ENCODE assay signal across 12 cellular contexts in genomic region chr13:75749407-75749806, GRCh38.
DNase-seq lines count a peak whose midpoint lies in the region; ATAC-seq and TF ChIP-seq lines count a peak whose summit lies in the region.
"Had no signal": no experiment of that assay in that cellular context is flagged by ENCODE, and none has a peak within 500 bp of the region (broad histone marks: within the 10 kb centered on the region; RNA-seq: fewer than 3 reads in every experiment).

No MANE protein-coding gene starts in this region.

- TF ChIP-seq RAD21 in IMR-90 (IDR thresholded peaks at IDR 0.05; ENCODE audit: low read length) = no peak

- no peak overlapping the region for H3K56ac ChIP-seq in IMR-90 (ENCODE audit: extremely low read depth, insufficient read depth, low read length)

- BruUV-seq in A673 (replicated peaks; lab: Mats Ljungman, UMichigan) = no TSS peak
- no TSS peak for BruUV-seq in IMR-90 (replicated peaks; lab: Mats Ljungman, UMichigan)

- DNase-seq in A673 (ENCODE audit: low spot score) (peak; percentile 45), IMR-90 (peak; percentile 47), left ventricle myocardium superior (no peak), GM19240 (ENCODE audit: insufficient read length, low spot score) (no peak), nucleus accumbens (lab: John Stamatoyannopoulos, UW) (no peak)
- DNase-seq: activated CD4-positive, alpha-beta T cell treated with anti-CD3 and anti-CD28 coated beads for 36 hours; activated naive CD4-positive, alpha-beta T cell treated with Interleukin-2 at 50 U/mL for 16 hours; CD4-positive, alpha-beta T cell; Karpas-422 had no signal

- peak overlapping the region; percentile 79 for H3K18ac ChIP-seq in IMR-90 (ENCODE audit: low read depth, low read length)

- H3K9ac ChIP-seq in IMR-90 (ENCODE audit: low read depth, low read length) = peak overlapping the region; percentile 5; the same call in 1 of the 2 replicates

- H3K23ac ChIP-seq in IMR-90 (ENCODE audit: low read depth, low read length) = peak overlapping the region; percentile 62

- peaks cover 7% of the 10 kb centered on the region for H3K4me1 ChIP-seq in A673 (ENCODE audit: insufficient read depth, low read length, poor library complexity, severe bottlenecking)
- peaks cover 4% of the 10 kb centered on the region for H3K4me1 ChIP-seq in IMR-90 (ENCODE audit: control insufficient read depth, insufficient read depth, low read length)

- dilution Hi-C loops in IMR-90 (cut with HindIII; ENCODE audit: low sequenced_read_pairs, unreplicated experiment) = no loop called here

- H2BK15ac ChIP-seq in IMR-90 (ENCODE audit: low read depth, low read length) = no peak overlapping the region

- 14% methylated on average over 1 of the region's 4 CpGs; no CpG with 5 or more reads in 1 of the 2 experiments for WGBS in IMR-90 (ENCODE audit: extremely low coverage in 2 of 2, insufficient read length in 1 of 2), 2 experiments

- ATAC-seq in IMR-90 (ENCODE audit: low read depth) (peak; percentile 58), SK-N-SH treated with all-trans-retinoic acid at 6 μM for 48 hours (peak; percentile 82), left ventricle myocardium superior (peak; percentile 73), HG03469 (IDR thresholded peaks at IDR 0.05; ENCODE audit: unreplicated experiment) (no peak), HG03354 (IDR thresholded peaks at IDR 0.05; ENCODE audit: poor library complexity, severe bottlenecking, unreplicated experiment) (no peak)
- ATAC-seq: activated CD4-positive, alpha-beta T cell treated with anti-CD3 and anti-CD28 coated beads for 36 hours had no signal

- H2BK5ac ChIP-seq in IMR-90 (ENCODE audit: low read depth, low read length, poor library complexity, severe bottlenecking) = peak overlapping the region; percentile 65

- POLR2A ChIA-PET in A673 (lab: Charles Lee; ENCODE audit: low non-redundant PET) (no interaction called here), IMR-90 (lab: Charles Lee; ENCODE audit: unreplicated experiment) (no interaction called here)

- H3K14ac ChIP-seq in IMR-90 (replicated peaks; ENCODE audit: low read depth, low read length) = no peak overlapping the region; the same call in 1 of the 2 replicates

- peak overlapping the region; percentile 61 for H3K4ac ChIP-seq in IMR-90 (ENCODE audit: low read depth, low read length)

- peaks cover 38 to 84% of the 10 kb centered on the region in 2 experiments; a peak in 3 of 4 replicates for H3K79me1 ChIP-seq in IMR-90 (ENCODE audit: low read depth in 1 of 2, low read length in 2 of 2)

- peak overlapping the region; percentile 10; the same call in 1 of the 2 replicates for H2AK5ac ChIP-seq in IMR-90 (ENCODE audit: low read depth, low read length)

- TF ChIP-seq CTCF in A673 (conservative IDR thresholded peaks at IDR 0.05; ENCODE audit: low read depth, low read length) (no peak), IMR-90 (conservative IDR thresholded peaks at IDR 0.05; ENCODE audit: low read depth, low read length) (no peak)

- H3K27me3 ChIP-seq in A673 (replicated peaks; ENCODE audit: insufficient read depth, low read depth, low read length, poor library complexity) (no peaks in the 10 kb centered on the region), IMR-90 (ENCODE audit: control insufficient read depth, insufficient read depth, low read length) (no peaks in the 10 kb centered on the region)

- 0 out of 2 replicates have a peak overlapping the region, but pooled peaks have one; percentile 31 for H2BK20ac ChIP-seq in IMR-90 (ENCODE audit: low read depth, low read length)

- H4K20me1 ChIP-seq in IMR-90 (ENCODE audit: insufficient read depth, low read length) = peaks cover 80% of the 10 kb centered on the region; the same call in 1 of the 2 replicates

- in situ Hi-C loops in IMR-90 (cut with MboI; ENCODE audit: low sequenced_read_pairs) = no loop called here

- no peak for TF ChIP-seq POLR2A in IMR-90 (IDR thresholded peaks at IDR 0.05; ENCODE audit: low read depth, low read length)

- H4K8ac ChIP-seq in IMR-90 (ENCODE audit: low read depth in 2 of 2, low read length in 2 of 2) = peak overlapping the region in 1 of 2 experiments; percentile 44; a peak in 1 of 4 replicates

- H3K4me3 ChIP-seq in A673 (ENCODE audit: low read depth, low read length, poor library complexity, severe bottlenecking) (no peak overlapping the region), IMR-90 (ENCODE audit: insufficient read depth, low read depth, low read length) (no peak overlapping the region)

- peak overlapping the region; percentile 52; the same call in 1 of the 2 replicates for H2BK120ac ChIP-seq in IMR-90 (ENCODE audit: low read depth, low read length)

- intact Hi-C loops in A673 (cut with micrococcal nuclease; ENCODE audit: unreplicated experiment) = no loop called here
- intact Hi-C loops in IMR-90 (cut with micrococcal nuclease) = no loop called here
- intact Hi-C loops in left ventricle myocardium superior (cut with micrococcal nuclease) = loop anchor here (10.0 kb wide), 1 partner anchor 55 kb away; no protein-coding TSS in a partner anchor

- H3K4me2 ChIP-seq in IMR-90 (ENCODE audit: low read depth, low read length) = peak overlapping the region; percentile 78

- H4K5ac ChIP-seq in IMR-90 (ENCODE audit: low read depth, low read length) = peak overlapping the region; percentile 95

- no peak overlapping the region for H4K91ac ChIP-seq in IMR-90 (ENCODE audit: insufficient read depth, low read depth, low read length)

- no peak overlapping the region for H2AK9ac ChIP-seq in IMR-90 (replicated peaks; ENCODE audit: low read depth, low read length, poor library complexity)

- H3K9me1 ChIP-seq in IMR-90 (ENCODE audit: insufficient read depth, low read length) = peaks cover 18% of the 10 kb centered on the region

- CTCF ChIA-PET in A673 (lab: Charles Lee) = no interaction called here
- CTCF ChIA-PET in IMR-90 (lab: Yijun Ruan, JAX) = interaction anchor here (0.6 to 0.7 kb wide), 2 partner anchors 12 to 52 kb away, joined by 3 to 5 read pairs; no protein-coding TSS in a partner anchor

- H3K36me3 ChIP-seq in A673 (ENCODE audit: insufficient read depth, low read length, poor library complexity, severe bottlenecking) (no peaks in the 10 kb centered on the region), IMR-90 (ENCODE audit: control insufficient read depth, insufficient read depth, low read length) (peaks cover 2% of the 10 kb centered on the region)

- H3K9me3 ChIP-seq in A673 (ENCODE audit: low read depth, low read length, poor library complexity, severe bottlenecking) = no peaks in the 10 kb centered on the region
- no peaks in the 10 kb centered on the region for H3K9me3 ChIP-seq in IMR-90 (ENCODE audit: control insufficient read depth, insufficient read depth, low read length)

- peak overlapping the region; percentile 59 for H2AFZ ChIP-seq in IMR-90 (replicated peaks; ENCODE audit: low read length, poor library complexity)

- H3K27ac ChIP-seq in A673 (ENCODE audit: low read depth, low read length, poor library complexity, severe bottlenecking) = no peak overlapping the region
- peak overlapping the region; percentile 66; the same call in 1 of the 2 replicates for H3K27ac ChIP-seq in IMR-90 (ENCODE audit: insufficient read depth, low read length)

TF ChIP-seq in IMR-90, 13 proteins besides CTCF, POLR2A, EP300 and RAD21 (continues in another document):
- TF ChIP-seq FOS (IDR thresholded peaks at IDR 0.05; ENCODE audit: low read depth, low read length) (no peak), CHD1 (IDR thresholded peaks at IDR 0.05; ENCODE audit: low read depth, low read length) (no peak), MAFK (IDR thresholded peaks at IDR 0.05; ENCODE audit: low read depth, low read length) (no peak), MAZ (IDR thresholded peaks at IDR 0.05; ENCODE audit: borderline replicate concordance, low read depth, low read length) (no peak), RCOR1 (IDR thresholded peaks at IDR 0.05; ENCODE audit: insufficient replicate concordance, low read length) (no peak), NFE2L2 (IDR thresholded peaks at IDR 0.05; ENCODE audit: low read depth, low read length) (no peak), CEBPB (IDR thresholded peaks at IDR 0.05; ENCODE audit: low read depth, low read length) (no peak), USF2 (IDR thresholded peaks at IDR 0.05; ENCODE audit: low read depth, low read length) (no peak)

TF ChIP-seq in SK-N-SH treated with all-trans-retinoic acid at 6 μM for 48 hours, 23 proteins besides CTCF, POLR2A, EP300 and RAD21 (continues in another document):
- TF ChIP-seq ARNTL (CRISPR knock-in tag; IDR thresholded peaks at IDR 0.05; ENCODE audit: borderline replicate concordance, low read depth) = no peak
- no peak for TF ChIP-seq OSR1 (CRISPR knock-in tag; IDR thresholded peaks at IDR 0.05)
- TF ChIP-seq RARB (CRISPR knock-in tag; IDR thresholded peaks at IDR 0.05) = no peak
- TF ChIP-seq ESRRG (CRISPR knock-in tag; IDR thresholded peaks at IDR 0.05) = no peak
- TF ChIP-seq TSHZ2 (CRISPR knock-in tag; IDR thresholded peaks at IDR 0.05) = no peak

Comparison
In these comparisons a context has a peak if more than half of its experiments do, and no peak if none do; other contexts are left out.
1. DNase-seq: peak in A673 (single experiment) and IMR-90 (single experiment); none in left ventricle myocardium superior (single experiment), GM19240 (single experiment) and nucleus accumbens (0 of 56).
2. ATAC-seq: peak in IMR-90 (single experiment), SK-N-SH treated with all-trans-retinoic acid at 6 μM for 48 hours (single experiment) and left ventricle myocardium superior (single experiment); none in HG03469 (single experiment) and HG03354 (single experiment).